ENCODE assay signal across 8 cellular contexts in the genomic region with DNA sequence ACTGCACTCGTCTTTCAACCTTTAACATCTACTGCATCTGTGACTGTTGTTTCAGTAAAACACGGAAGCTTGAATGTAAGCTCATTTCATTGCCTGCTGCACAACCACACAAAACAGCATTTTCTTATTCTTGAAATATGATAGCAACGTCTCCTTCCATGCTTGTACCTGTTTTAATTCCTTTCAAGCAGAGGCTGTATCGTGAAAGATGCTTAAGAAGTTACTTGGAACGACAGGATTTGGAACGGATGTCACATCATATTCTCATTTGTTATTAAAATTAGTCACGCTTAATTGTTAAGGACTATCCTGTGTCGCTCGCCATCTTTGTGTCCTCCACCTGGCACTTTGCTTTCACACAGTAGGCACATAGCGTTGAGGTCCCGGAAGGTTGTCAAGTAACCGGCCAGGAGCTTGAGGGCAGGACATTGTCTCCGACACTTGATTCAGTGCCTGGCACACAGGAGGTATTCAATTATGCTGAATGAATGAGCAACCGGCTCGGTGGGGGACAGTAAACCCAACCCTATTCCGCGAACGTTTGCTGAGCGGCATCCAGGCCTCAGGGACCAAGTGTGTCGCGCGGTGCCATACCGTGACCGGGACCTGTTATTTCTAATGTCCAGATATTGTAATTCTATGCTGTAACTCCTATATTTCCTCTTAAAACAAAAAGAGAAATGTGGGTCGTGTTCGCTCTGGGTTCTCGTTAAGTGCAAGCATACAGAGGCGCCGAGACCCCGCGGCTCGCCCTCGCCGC. TPM values are rescaled to one million over a fixed set of nuclear protein-coding genes. Genes with fewer than 3 reads are reported as not detected.
DNase-seq lines count a peak whose midpoint lies in the region; ATAC-seq and TF ChIP-seq lines count a peak whose summit lies in the region.

No MANE protein-coding gene starts in this region.

- peak overlapping the region; percentile 97 for H3K27ac Mint-ChIP-seq in glutamatergic neuron (ENCODE audit: unreplicated experiment)

- H3K27me3 Mint-ChIP-seq in activated T-cell treated with anti-CD3 and anti-CD28 coated beads, Interleukin-2, amount 50 U/mL, for 4 hours (ENCODE audit: low read depth), result no peaks in the 10 kb centered on the region
- peaks cover 14% of the 10 kb centered on the region for H3K27me3 Mint-ChIP-seq in glutamatergic neuron (ENCODE audit: unreplicated experiment)

- peaks cover 32% of the 10 kb centered on the region for H3K4me1 ChIP-seq in osteoblast (ENCODE audit: insufficient read depth, low read length)

- H3K4me2 ChIP-seq in osteoblast (ENCODE audit: insufficient read depth, low read length), result peak overlapping the region; percentile 99

- no peak for TF ChIP-seq CTCF in AG10803 (conservative IDR thresholded peaks at IDR 0.05; ENCODE audit: low read length)
- no peak for TF ChIP-seq CTCF in glutamatergic neuron (IDR thresholded peaks at IDR 0.05; ENCODE audit: partially characterized antibody, unreplicated experiment)
- TF ChIP-seq CTCF in osteoblast (IDR thresholded peaks at IDR 0.05; ENCODE audit: extremely low read depth, low read depth, low read length), result no peak

- no peaks in the 10 kb centered on the region for H3K9me3 Mint-ChIP-seq in activated T-cell treated with anti-CD3 and anti-CD28 coated beads, Interleukin-2, amount 50 U/mL, for 4 hours
- H3K9me3 Mint-ChIP-seq in glutamatergic neuron (ENCODE audit: unreplicated experiment), result peaks cover 12% of the 10 kb centered on the region

- no peaks in the 10 kb centered on the region for H3K27me3 ChIP-seq in osteoblast (ENCODE audit: insufficient read depth, low read length)

- no peaks in the 10 kb centered on the region for H3K9me3 ChIP-seq in osteoblast (ENCODE audit: low read depth, low read length)

- H3K27ac ChIP-seq in osteoblast (ENCODE audit: low read depth, low read length), result peak overlapping the region; percentile 89

- H2AFZ ChIP-seq in osteoblast (ENCODE audit: low read length), result peak overlapping the region; percentile 99

- peak; percentile 41 for ATAC-seq in GM18867 (IDR thresholded peaks at IDR 0.05; ENCODE audit: unreplicated experiment)
- ATAC-seq in HG03095 (IDR thresholded peaks at IDR 0.05; ENCODE audit: unreplicated experiment), result peak; percentile 30
- peak; percentile 47 to 52 for ATAC-seq in activated T-cell treated with anti-CD3 and anti-CD28 coated beads, Interleukin-2, amount 50 U/mL, for 4 hours

- peaks cover 41% of the 10 kb centered on the region for H3K79me2 ChIP-seq in osteoblast (ENCODE audit: insufficient read depth, low read length)

- peak overlapping the region; percentile 74 for H3K4me3 ChIP-seq in AG10803 (ENCODE audit: low read length)
- peak overlapping the region; percentile 83 for H3K4me3 ChIP-seq in osteoblast (ENCODE audit: insufficient read depth, low read length)

- no peaks in the 10 kb centered on the region for H3K36me3 ChIP-seq in osteoblast (ENCODE audit: insufficient read depth, low read length)

- H4K20me1 ChIP-seq in osteoblast (ENCODE audit: insufficient read depth, low read length), result peaks cover 37% of the 10 kb centered on the region

- DNase-seq in AG10803 (ENCODE audit: low read depth), result no peak
- DNase-seq in NCI-H510A (lab: John Stamatoyannopoulos, UW), result peak; percentile 70
- peak; percentile 47 for DNase-seq in activated T-cell treated with anti-CD3 and anti-CD28 coated beads, Interleukin-2, amount 50 U/mL, for 4 hours
- DNase-seq in glutamatergic neuron, result no peak
- DNase-seq in osteoblast (ENCODE audit: insufficient read length, low spot score, missing footprints), result peak; percentile 60
- DNase-seq in 8988T, result no peak

- H3K36me3 Mint-ChIP-seq in activated T-cell treated with anti-CD3 and anti-CD28 coated beads, Interleukin-2, amount 50 U/mL, for 4 hours (ENCODE audit: insufficient read depth), result peaks cover 4% of the 10 kb centered on the region
- H3K36me3 Mint-ChIP-seq in glutamatergic neuron (ENCODE audit: unreplicated experiment), result no peaks in the 10 kb centered on the region

- peaks cover 44% of the 10 kb centered on the region for H3K4me1 Mint-ChIP-seq in activated T-cell treated with anti-CD3 and anti-CD28 coated beads, Interleukin-2, amount 50 U/mL, for 4 hours (ENCODE audit: low read depth)
- peaks cover 4% of the 10 kb centered on the region for H3K4me1 Mint-ChIP-seq in glutamatergic neuron (ENCODE audit: low read depth, unreplicated experiment)

- peak overlapping the region; percentile 98 for H3K4me3 Mint-ChIP-seq in activated T-cell treated with anti-CD3 and anti-CD28 coated beads, Interleukin-2, amount 50 U/mL, for 4 hours
- H3K4me3 Mint-ChIP-seq in glutamatergic neuron (ENCODE audit: unreplicated experiment), result peak overlapping the region; percentile 94

RNA-seq across cellular contexts. Expression of a gene that starts 0.5 kb away (rescaled TPM):
- total RNA-seq in activated T-cell treated with anti-CD3 and anti-CD28 coated beads, Interleukin-2, amount 50 U/mL, for 4 hours, result 10 to 100 TPM; 40.8 to 51.1 (median 42.1) TPM
- total RNA-seq in glutamatergic neuron (ENCODE audit: unreplicated experiment), result 113 TPM
- 53.9 and 62.8 TPM in 2 replicates for total RNA-seq in osteoblast

Comparison
In these comparisons a context has a peak if more than half of its experiments do, and no peak if none do; other contexts are left out.
1. DNase-seq: peak in NCI-H510A (single experiment), activated T-cell treated with anti-CD3 and anti-CD28 coated beads, Interleukin-2, amount 50 U/mL, for 4 hours (single experiment) and osteoblast (single experiment); none in AG10803 (single experiment), glutamatergic neuron (single experiment) and 8988T (single experiment).
2. Peak in every context shown above with its lines, with median percentiles within 50 percentile points of each other: ATAC-seq.